Comparison of ENCODE assay signal across 8 cellular contexts in the genomic region with DNA sequence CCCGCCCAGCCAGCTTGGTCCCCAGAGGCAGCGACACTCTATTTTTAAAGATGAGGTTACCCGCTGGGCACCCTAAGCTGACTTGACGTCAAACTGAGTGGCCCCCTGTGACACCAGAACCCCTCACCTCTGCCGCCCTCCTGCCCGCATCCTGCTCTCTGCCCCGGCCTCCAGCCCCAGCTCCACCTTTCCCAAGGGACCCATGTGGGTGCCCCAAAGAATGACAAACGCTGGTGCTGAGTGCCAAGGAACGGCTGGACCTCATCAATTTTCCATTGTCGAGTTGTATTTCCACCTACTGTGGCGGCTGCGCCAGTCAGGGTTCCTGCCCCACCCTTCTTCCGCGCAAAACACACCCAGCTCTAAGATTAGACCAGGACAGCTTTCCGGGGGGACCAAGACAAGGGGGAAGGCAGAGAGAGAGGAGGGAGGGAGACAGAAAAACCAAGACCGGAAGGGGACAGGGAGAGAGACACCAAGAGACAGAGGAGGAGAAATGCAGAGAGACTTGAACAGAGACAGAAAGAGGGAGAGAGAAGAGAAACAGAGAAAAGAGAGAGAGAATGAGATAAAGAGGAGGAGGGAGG. TPM values are rescaled to one million over a fixed set of nuclear protein-coding genes. Genes with fewer than 3 reads are reported as not detected.
A peak's percentile ranks its signal among the peaks of the same experiment; 100 is the strongest.
DNase-seq lines count a peak whose midpoint lies in the region; ATAC-seq, FAIRE-seq and TF ChIP-seq lines count a peak whose summit lies in the region.

No MANE protein-coding gene starts in this region.

- CTCF ChIA-PET in H1 (lab: Charles Lee; ENCODE audit: partially characterized antibody) = interaction anchor here (1.2 kb wide), 1 partner anchor 59 kb away, joined by 4 read pairs; no protein-coding TSS in a partner anchor

- H3K79me2 ChIP-seq in H1 (ENCODE audit: control insufficient read depth in 1 of 2, insufficient read depth in 2 of 2, low read length in 2 of 2) = peaks cover 0 to 49% of the 10 kb centered on the region in 2 experiments; a peak in 2 of 4 replicates
- H3K79me2 ChIP-seq in trophoblast cell (ENCODE audit: control insufficient read depth, insufficient read depth, low read length, poor library complexity) = peaks cover 15% of the 10 kb centered on the region

- H4K8ac ChIP-seq in H1 (ENCODE audit: extremely low read depth, insufficient read depth, low read length) (no peak overlapping the region), trophoblast cell (ENCODE audit: low read depth, low read length) (no peak overlapping the region)

- H3K9ac ChIP-seq in H1 (replicated peaks in 1 of 4; ENCODE audit: extremely low read depth in 1 of 4, low read depth in 3 of 4, low read length in 3 of 4) = no peak overlapping the region
- H3K9ac ChIP-seq in trophoblast cell (ENCODE audit: low read length) = no peak overlapping the region

- H3K4ac ChIP-seq in H1 (replicated peaks; ENCODE audit: insufficient read length, low read depth, low read length) (no peak overlapping the region), trophoblast cell (ENCODE audit: low read depth, low read length) (no peak overlapping the region)

- H3K4me1 ChIP-seq in Peyer's patch = peaks cover 0 to 7% (median 0%) of the 10 kb centered on the region in 4 donors
- H3K4me1 ChIP-seq in H1 (replicated peaks in 1 of 4; ENCODE audit: control insufficient read depth in 3 of 4, insufficient read depth in 4 of 4, low read length in 3 of 4) = peaks cover 0 to 5% (median 1%) of the 10 kb centered on the region in 4 experiments; a peak in 2 of 7 replicates
- H3K4me1 ChIP-seq in trophoblast cell (ENCODE audit: control insufficient read depth in 1 of 2, insufficient read depth in 2 of 2, low read length in 2 of 2) = peaks cover 2 to 8% of the 10 kb centered on the region in 2 experiments

- H3K23ac ChIP-seq in H1 (ENCODE audit: insufficient read length) (no peak overlapping the region), trophoblast cell (ENCODE audit: low read length) (no peak overlapping the region)

- no peak overlapping the region for H2BK120ac ChIP-seq in H1 (replicated peaks; ENCODE audit: low read depth, low read length)
- no peak overlapping the region for H2BK120ac ChIP-seq in trophoblast cell (ENCODE audit: insufficient read depth, low read length, poor library complexity)

- H2AK5ac ChIP-seq in H1 (ENCODE audit: low read depth, low read length) = no peak overlapping the region
- no peak overlapping the region for H2AK5ac ChIP-seq in trophoblast cell (ENCODE audit: low read length)

- H3K18ac ChIP-seq in H1 (ENCODE audit: extremely low read depth, low read length) (no peak overlapping the region), trophoblast cell (ENCODE audit: low read length) (no peak overlapping the region)

- no peak for TF ChIP-seq RAD21 in H1 (IDR thresholded peaks at IDR 0.05 in 1 of 2, conservative IDR thresholded peaks at IDR 0.05 in 1 of 2; ENCODE audit: low read depth in 2 of 2, low read length in 2 of 2)

- H4K12ac ChIP-seq in trophoblast cell (ENCODE audit: low read depth, low read length) = no peak overlapping the region

- ATAC-seq in GM18868 (IDR thresholded peaks at IDR 0.05; ENCODE audit: unreplicated experiment) (peak; percentile 19), GM18498 (IDR thresholded peaks at IDR 0.05; ENCODE audit: unreplicated experiment) (no peak), GM19395 (IDR thresholded peaks at IDR 0.05; ENCODE audit: unreplicated experiment) (no peak)

- H2BK5ac ChIP-seq in H1 (ENCODE audit: low read depth, low read length) = no peak overlapping the region
- no peak overlapping the region for H2BK5ac ChIP-seq in trophoblast cell (ENCODE audit: low read depth, low read length, poor library complexity)

- TF ChIP-seq POLR2A in Peyer's patch (IDR thresholded peaks at IDR 0.05) (no peak), H1 (IDR thresholded peaks at IDR 0.05; ENCODE audit: control extremely low read depth in 1 of 2, low read depth in 2 of 2, low read length in 2 of 2) (no peak)

- WGBS in H1 (ENCODE audit: extremely low coverage in 1 of 2, insufficient coverage in 1 of 2, insufficient read length in 1 of 2, insufficient replicate concordance in 2 of 2, low coverage in 1 of 2, low lambda C conversion rate in 2 of 2, missing lambda C conversion rate in 1 of 2), 2 experiments = 72% methylated on average over 9 of the region's 16 CpGs; no CpG with 5 or more reads in 1 of the 2 experiments
- no CpG with 5 or more reads among the region's 16 CpGs for WGBS in trophoblast cell (ENCODE audit: extremely low coverage, insufficient coverage, insufficient read length)

- H3K4me3 ChIP-seq in Peyer's patch (peak overlapping the region; percentile 68 to 94 (median 81)), H1 (ENCODE audit: extremely low read depth in 1 of 4, insufficient read depth in 2 of 4, low read depth in 3 of 4, low read length in 4 of 4) (peak overlapping the region; percentile 59 to 81 (median 68); a peak in 5 of 8 replicates), trophoblast cell (ENCODE audit: low read depth, low read length) (no peak overlapping the region)

- no peak overlapping the region for H2BK15ac ChIP-seq in H1 (ENCODE audit: low read length)

- POLR2A ChIA-PET in H1 (lab: Charles Lee; ENCODE audit: partially characterized antibody) = interaction anchor here (0.8 kb wide), 1 partner anchor 20 kb away, joined by 3 read pairs; no protein-coding TSS in a partner anchor

- H3K27me3 ChIP-seq in Peyer's patch (no peaks in the 10 kb centered on the region), H1 (replicated peaks in 1 of 4; ENCODE audit: control insufficient read depth in 3 of 4, extremely low read depth in 1 of 4, insufficient read depth in 3 of 4, low read length in 3 of 4) (peaks cover 0 to 6% (median 0%) of the 10 kb centered on the region in 4 experiments; a peak in 3 of 7 replicates), trophoblast cell (ENCODE audit: insufficient read depth, low read length) (no peaks in the 10 kb centered on the region)

- H3K56ac ChIP-seq in H1 (replicated peaks; ENCODE audit: insufficient read length, low read depth, low read length) = no peak overlapping the region

- no peak overlapping the region for H2BK20ac ChIP-seq in H1 (ENCODE audit: low read length)

- peak in 2 of 3 donors; percentile 52 to 61 for DNase-seq in Peyer's patch
- no peak for DNase-seq in H1 (ENCODE audit: low read depth in 1 of 2, low spot score in 2 of 2)
- no peak for DNase-seq in trophoblast cell
- DNase-seq in kidney tubule cell (ENCODE audit: low spot score) = no peak
- no peak for DNase-seq in dedifferentiated amniotic fluid mesenchymal stem cell (ENCODE audit: extremely low spot score)

- H3K9me3 ChIP-seq in Peyer's patch = no peaks in the 10 kb centered on the region
- H3K9me3 ChIP-seq in H1 (ENCODE audit: insufficient read depth in 2 of 2, low read depth in 1 of 2, low read length in 1 of 2) = no peaks in the 10 kb centered on the region
- no peaks in the 10 kb centered on the region for H3K9me3 ChIP-seq in trophoblast cell (ENCODE audit: insufficient read depth, low read depth, low read length)

- H3K4me2 ChIP-seq in H1 (ENCODE audit: insufficient read depth in 1 of 2, low read depth in 2 of 2, low read length in 2 of 2) (peak overlapping the region; percentile 69 to 94), trophoblast cell (ENCODE audit: low read length) (peak overlapping the region; percentile 51)

- FAIRE-seq in H1 (lab: Jason Lieb, UNC) = no peak

- H4K20me1 ChIP-seq in H1 (replicated peaks in 1 of 2; ENCODE audit: control insufficient read depth in 1 of 2, insufficient read depth in 2 of 2, low read length in 2 of 2) = peaks cover 3% of the 10 kb centered on the region in 2 experiments

- H3K23me2 ChIP-seq in H1 (ENCODE audit: low read depth, low read length) = peaks cover 3% of the 10 kb centered on the region; the same call in 1 of the 2 replicates

- H3K36me3 ChIP-seq in Peyer's patch = no peaks in the 10 kb centered on the region
- H3K36me3 ChIP-seq in H1 (ENCODE audit: control insufficient read depth in 2 of 4, insufficient read depth in 4 of 4, low read length in 3 of 4) = no peaks in the 10 kb centered on the region; a peak in 1 of 8 replicates
- no peaks in the 10 kb centered on the region for H3K36me3 ChIP-seq in trophoblast cell (ENCODE audit: control insufficient read depth in 1 of 2, insufficient read depth in 2 of 2, low read length in 2 of 2)

- H3K14ac ChIP-seq in H1 (ENCODE audit: insufficient read length) = no peak overlapping the region
- H3K14ac ChIP-seq in trophoblast cell (ENCODE audit: low read length) = no peak overlapping the region

- no peak overlapping the region for H4K91ac ChIP-seq in H1 (replicated peaks; ENCODE audit: insufficient read length, low read length)
- no peak overlapping the region for H4K91ac ChIP-seq in trophoblast cell (ENCODE audit: low read depth, low read length)

- no peak overlapping the region for H2AFZ ChIP-seq in H1 (ENCODE audit: low read length)
- H2AFZ ChIP-seq in trophoblast cell (ENCODE audit: insufficient read depth, low read length, poor library complexity) = no peak overlapping the region

- H3K79me1 ChIP-seq in H1 (ENCODE audit: low read depth, low read length) = no peaks in the 10 kb centered on the region; the same call in 1 of the 2 replicates
- peaks cover 13% of the 10 kb centered on the region for H3K79me1 ChIP-seq in trophoblast cell (ENCODE audit: low read length)

- TF ChIP-seq CTCF in Peyer's patch (IDR thresholded peaks at IDR 0.05) = no peak
- no peak for TF ChIP-seq CTCF in H1 (IDR thresholded peaks at IDR 0.05; ENCODE audit: control extremely low read depth in 1 of 3, insufficient read depth in 1 of 3, low read depth in 1 of 3, low read length in 3 of 3)

- H3K27ac ChIP-seq in Peyer's patch (peak overlapping the region; percentile 76 to 89 (median 81)), H1 (ENCODE audit: low read depth, low read length) (no peak overlapping the region), trophoblast cell (ENCODE audit: low read depth, low read length) (no peak overlapping the region)

- TF ChIP-seq EP300 in H1 (IDR thresholded peaks at IDR 0.05; ENCODE audit: borderline replicate concordance in 1 of 2, low read depth in 2 of 2, low read length in 2 of 2) = no peak

- no peak overlapping the region for H4K5ac ChIP-seq in H1 (ENCODE audit: insufficient read length, low read depth, low read length)

- H2BK12ac ChIP-seq in H1 (ENCODE audit: low read depth, low read length) (no peak overlapping the region), trophoblast cell (ENCODE audit: low read length) (no peak overlapping the region)

TF ChIP-seq in H1, 55 proteins besides CTCF, POLR2A, EP300 and RAD21 (continues in another document):
- TF ChIP-seq GTF2F1 (IDR thresholded peaks at IDR 0.05; ENCODE audit: borderline replicate concordance, low read depth, low read length) = no peak

RNA-seq across cellular contexts. Expression of gene PRKX, which starts 2.0 kb away (rescaled TPM):
- 10 to 100 TPM in 3 of 4 donors, 1 to 10 TPM in 1; 7.3 to 52.8 (median 20.7) TPM for total RNA-seq in Peyer's patch
- 55.3 and 60.7 TPM in 2 replicates for total RNA-seq in H1 (2021; fragmentation: NEBNext Ultra II Directional; extraction: Animal tissue kit (Norgen Biotek cat#: 25700))
- polyA plus RNA-seq in H1 (2011; rRNA removed) = 17.1 and 19.4 TPM in 2 replicates
- 23.7 TPM for polyA plus RNA-seq in H1 (2011; cell fraction: cytosol; rRNA removed)
- polyA plus RNA-seq in H1 (2011; cell fraction: nucleus; rRNA removed) = 41.6 TPM
- 25.7 to 36.1 TPM (median 33.8 TPM) in 4 replicates for polyA plus RNA-seq in H1 (2012, experiment 1 of 2)
- 5.2 TPM for polyA plus RNA-seq in H1 (2012, experiment 2 of 2)
- 40.3 TPM for polyA plus RNA-seq in H1 (2013, experiment 1 of 2)
- 34.1 TPM for polyA plus RNA-seq in H1 (2013, experiment 2 of 2)
- 41.8 and 45.0 TPM in 2 replicates for polyA minus RNA-seq in H1 (2011; rRNA and poly(A)+ RNA removed)
- 29.4 TPM for polyA minus RNA-seq in H1 (2011; cell fraction: cytosol; rRNA and poly(A)+ RNA removed)
- polyA minus RNA-seq in H1 (2011; cell fraction: nucleus; rRNA and poly(A)+ RNA removed) = 46.9 TPM
- polyA plus RNA-seq in trophoblast cell (2013) = 12.6 and 13.3 TPM in 2 replicates

Comparison
In these comparisons a context has a peak if more than half of its experiments do, and no peak if none do; other contexts are left out.
1. DNase-seq: peak in Peyer's patch (2 of 3); none in H1 (0 of 2), trophoblast cell (0 of 2), kidney tubule cell (single experiment) and dedifferentiated amniotic fluid mesenchymal stem cell (single experiment).
2. H3K27ac ChIP-seq: peak in Peyer's patch (4 of 4); none in H1 (single experiment) and trophoblast cell (single experiment).